ENCODE assay signal across 9 cellular contexts in the genomic region with DNA sequence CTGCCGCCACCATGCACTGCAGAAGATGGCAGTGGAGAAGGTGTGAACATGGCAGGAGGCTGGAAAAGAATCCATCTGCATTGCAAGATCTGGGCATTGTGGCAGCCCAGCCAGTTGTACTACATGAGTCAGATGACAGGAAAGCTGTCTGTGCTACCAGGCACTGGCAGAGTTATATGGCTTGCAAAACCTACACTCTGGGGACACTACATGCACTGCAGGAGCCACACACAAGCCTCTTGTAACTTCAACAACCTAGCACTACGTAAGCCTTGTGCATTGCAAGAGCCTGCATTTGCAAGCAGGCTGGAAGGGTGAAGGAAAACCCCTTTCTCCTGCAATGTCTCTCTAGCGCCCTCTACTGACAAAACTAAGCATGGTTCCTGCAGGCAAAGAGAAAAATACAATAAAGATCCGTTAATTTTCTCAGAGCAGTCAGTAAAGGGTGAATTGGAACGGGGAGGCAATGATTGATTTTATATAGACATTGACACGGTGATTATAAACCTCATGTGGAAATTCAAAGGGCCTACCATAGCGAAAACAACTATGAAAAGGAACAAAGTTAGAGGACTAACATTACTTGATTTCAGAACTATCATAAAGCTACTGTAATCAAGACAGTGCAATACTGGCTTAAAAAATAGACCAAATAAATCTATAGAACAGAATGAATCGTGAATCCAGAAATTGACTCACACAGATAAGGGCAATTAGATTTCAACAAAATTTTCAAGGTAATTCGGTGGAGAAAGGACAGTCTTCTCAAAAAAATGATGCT. TPM values are rescaled to one million over a fixed set of nuclear protein-coding genes. Genes with fewer than 3 reads are reported as not detected.
DNase-seq lines count a peak whose midpoint lies in the region; ATAC-seq and TF ChIP-seq lines count a peak whose summit lies in the region.
"Had no signal": no experiment of that assay in that cellular context is flagged by ENCODE, and none has a peak within 500 bp of the region (broad histone marks: within the 10 kb centered on the region; RNA-seq: fewer than 3 reads in every experiment).

No MANE protein-coding gene starts in this region.

- no peak overlapping the region for H3K14ac ChIP-seq in mesenchymal stem cell (ENCODE audit: low read length in 2 of 2)

- peak overlapping the region in 1 of 2 experiments; percentile 54 for H3K18ac ChIP-seq in mesenchymal stem cell (ENCODE audit: low read depth in 1 of 2, low read length in 2 of 2)

- no peak overlapping the region for H4K91ac ChIP-seq in mesenchymal stem cell (ENCODE audit: low read length)

- H3K27ac Mint-ChIP-seq in activated CD4-positive, alpha-beta T cell treated with anti-CD3 and anti-CD28 coated beads, Interleukin-2, amount 10 ng/mL, durations not matched to agents 7 days and 5 days: no peak overlapping the region
- H3K27ac Mint-ChIP-seq: T-helper 1 cell treated with Interleukin-12 subunit alpha and Interleukin-12 subunit beta and Interleukin-4 antibody, amounts not matched to agents 30 μg/mL and 1 μg/mL, for 36 hours had no signal

- peak; percentile 99 for TF ChIP-seq CTCF in C4-2B (conservative IDR thresholded peaks at IDR 0.05)

- peaks cover 21% of the 10 kb centered on the region for H3K4me1 Mint-ChIP-seq in activated CD4-positive, alpha-beta T cell treated with anti-CD3 and anti-CD28 coated beads, Interleukin-2, amount 10 ng/mL, durations not matched to agents 7 days and 5 days

- peak overlapping the region; percentile 42 for H4K8ac ChIP-seq in mesenchymal stem cell (ENCODE audit: low read length)

- CTCF ChIA-PET in activated CD4-positive, alpha-beta T cell treated with anti-CD3 and anti-CD28 coated beads, Interleukin-2, amount 10 ng/mL, durations not matched to agents 7 days and 5 days (lab: Charles Lee): interaction anchor here (0.5 to 1.6 kb wide), 8 partner anchors 10 to 707 kb away, joined by 3 to 4 read pairs (median 3); no protein-coding TSS in a partner anchor

- H2BK120ac ChIP-seq in mesenchymal stem cell (ENCODE audit: low read depth, low read length): no peak overlapping the region

- H3K4me1 ChIP-seq in mesenchymal stem cell (ENCODE audit: control insufficient read depth, insufficient read depth, low read depth, low read length): peaks cover 4% of the 10 kb centered on the region

- no peaks in the 10 kb centered on the region for H3K36me3 ChIP-seq in mesenchymal stem cell (ENCODE audit: control insufficient read depth in 1 of 2, insufficient read depth in 2 of 2, low read depth in 1 of 2, low read length in 2 of 2)

- POLR2A ChIA-PET in activated CD4-positive, alpha-beta T cell treated with anti-CD3 and anti-CD28 coated beads, Interleukin-2, amount 10 ng/mL, durations not matched to agents 7 days and 5 days (lab: Charles Lee): no interaction called here

- H3K23ac ChIP-seq in mesenchymal stem cell (ENCODE audit: low read length in 2 of 2): no peak overlapping the region

- no peak overlapping the region for H2AK5ac ChIP-seq in mesenchymal stem cell (ENCODE audit: low read length, severe bottlenecking)

- no peaks in the 10 kb centered on the region for H3K36me3 Mint-ChIP-seq in activated CD4-positive, alpha-beta T cell treated with anti-CD3 and anti-CD28 coated beads, Interleukin-2, amount 10 ng/mL, durations not matched to agents 7 days and 5 days (ENCODE audit: low read depth)

- peaks cover 20% of the 10 kb centered on the region for H3K27me3 Mint-ChIP-seq in activated CD4-positive, alpha-beta T cell treated with anti-CD3 and anti-CD28 coated beads, Interleukin-2, amount 10 ng/mL, durations not matched to agents 7 days and 5 days

- no peak overlapping the region for H3K4me3 ChIP-seq in mesenchymal stem cell (ENCODE audit: insufficient read depth in 1 of 2, low read depth in 1 of 2, low read length in 2 of 2)

- WGBS in mesenchymal stem cell: 28% methylated on average over 4 of the region's 9 CpGs

- peak overlapping the region; percentile 55 for H3K9ac ChIP-seq in mesenchymal stem cell (ENCODE audit: low read length)

- H3K4ac ChIP-seq in mesenchymal stem cell (ENCODE audit: low read depth in 1 of 2, low read length in 2 of 2): no peak overlapping the region

- H2AFZ ChIP-seq in mesenchymal stem cell (ENCODE audit: low read depth, low read length): no peak overlapping the region

- no peak overlapping the region for H2BK5ac ChIP-seq in mesenchymal stem cell (ENCODE audit: low read depth, low read length, poor library complexity, severe bottlenecking)

- no peaks in the 10 kb centered on the region for H3K27me3 ChIP-seq in mesenchymal stem cell (ENCODE audit: control insufficient read depth in 1 of 2, insufficient read depth in 1 of 2, low read length in 2 of 2)

- no peaks in the 10 kb centered on the region for H3K9me3 ChIP-seq in mesenchymal stem cell (ENCODE audit: control insufficient read depth, low read length)

- H2BK15ac ChIP-seq in mesenchymal stem cell (ENCODE audit: low read depth, poor library complexity, severe bottlenecking): no peak overlapping the region

- DNase-seq in NCI-H446 (lab: John Stamatoyannopoulos, UW) (peak; percentile 61 to 79), mesenchymal stem cell (peak; percentile 90), stromal cell of bone marrow (ENCODE audit: low read depth) (peak; percentile 75)
- peak; percentile 71 for DNase-seq in activated CD4-positive, alpha-beta T cell treated with anti-CD3 and anti-CD28 coated beads, Interleukin-2, amount 10 ng/mL, durations not matched to agents 7 days and 5 days
- DNase-seq in effector CD8-positive, alpha-beta T cell (lab: John Stamatoyannopoulos, UW): peak; percentile 20

- H3K27ac ChIP-seq in C4-2B (no peak overlapping the region), mesenchymal stem cell (ENCODE audit: low read length, poor library complexity, severe bottlenecking) (no peak overlapping the region)

- no peak overlapping the region for H2BK12ac ChIP-seq in mesenchymal stem cell (ENCODE audit: low read length in 2 of 2)

- H3K4me3 Mint-ChIP-seq in activated CD4-positive, alpha-beta T cell treated with anti-CD3 and anti-CD28 coated beads, Interleukin-2, amount 10 ng/mL, durations not matched to agents 7 days and 5 days: no peak overlapping the region
- H3K4me3 Mint-ChIP-seq: T-helper 1 cell treated with Interleukin-12 subunit alpha and Interleukin-12 subunit beta and Interleukin-4 antibody, amounts not matched to agents 30 μg/mL and 1 μg/mL, for 36 hours had no signal

- no peaks in the 10 kb centered on the region for H3K79me1 ChIP-seq in mesenchymal stem cell (replicated peaks; ENCODE audit: low read length, poor library complexity, severe bottlenecking)

- H3K9me3 Mint-ChIP-seq in activated CD4-positive, alpha-beta T cell treated with anti-CD3 and anti-CD28 coated beads, Interleukin-2, amount 10 ng/mL, durations not matched to agents 7 days and 5 days: no peaks in the 10 kb centered on the region
- H3K9me3 Mint-ChIP-seq: T-helper 1 cell treated with Interleukin-12 subunit alpha and Interleukin-12 subunit beta and Interleukin-4 antibody, amounts not matched to agents 30 μg/mL and 1 μg/mL, for 36 hours had no signal

- H3K4me2 ChIP-seq in mesenchymal stem cell (ENCODE audit: low read length, poor library complexity, severe bottlenecking): no peak overlapping the region

- peak; percentile 84 for ATAC-seq in GM18873 (IDR thresholded peaks at IDR 0.05; ENCODE audit: low FRiP score, unreplicated experiment)
- ATAC-seq in HG03103 (IDR thresholded peaks at IDR 0.05; ENCODE audit: low read depth, unreplicated experiment): peak; percentile 74

RNA-seq across cellular contexts. Expression of a gene that starts 26.2 kb away (rescaled TPM):
- not detected for total RNA-seq in activated CD4-positive, alpha-beta T cell treated with anti-CD3 and anti-CD28 coated beads, Interleukin-2, amount 10 ng/mL, durations not matched to agents 7 days and 5 days
- 3.1 TPM for polyA plus RNA-seq in mesenchymal stem cell (2013, experiment 1 of 2)
- polyA plus RNA-seq in mesenchymal stem cell (2013, experiment 2 of 2): 3.0 TPM

Comparison
In these comparisons a context has a peak if more than half of its experiments do, and no peak if none do; other contexts are left out.
1. DNase-seq: peak in every context shown above with its lines; median percentile 90 in mesenchymal stem cell; 75 in stromal cell of bone marrow; 71 in activated CD4-positive, alpha-beta T cell treated with anti-CD3 and anti-CD28 coated beads, Interleukin-2, amount 10 ng/mL, durations not matched to agents 7 days and 5 days; 70 in NCI-H446; 20 in effector CD8-positive, alpha-beta T cell.